8 cellular contexts compared by ENCODE assay signal in genomic region chr15:85707519-85708338, GRCh38.
DNase-seq lines count a peak whose midpoint lies in the region; ATAC-seq lines count a peak whose summit lies in the region.

No MANE protein-coding gene starts in this region.

- peaks cover 55% of the 10 kb centered on the region for H3K4me1 Mint-ChIP-seq in activated naive CD8-positive, alpha-beta T cell treated with anti-CD3 and anti-CD28 coated beads, Interleukin-2, amount 10 ng/mL, durations not matched to agents 7 days and 5 days
- peaks cover 86% of the 10 kb centered on the region for H3K4me1 Mint-ChIP-seq in stimulated activated naive CD8-positive, alpha-beta T cell treated with anti-CD3 and anti-CD28 coated beads, Interleukin-15, amount 100 ng/mL, for 72 hours

- ATAC-seq in GM18870 (IDR thresholded peaks at IDR 0.05; ENCODE audit: unreplicated experiment) (peak; percentile 18), HG03342 (IDR thresholded peaks at IDR 0.05; ENCODE audit: unreplicated experiment) (peak; percentile 14), HG03159 (IDR thresholded peaks at IDR 0.05; ENCODE audit: unreplicated experiment) (no peak)
- ATAC-seq in activated naive CD8-positive, alpha-beta T cell treated with anti-CD3 and anti-CD28 coated beads, Interleukin-2, amount 10 ng/mL, durations not matched to agents 7 days and 5 days (ENCODE audit: low read depth), result peak; percentile 13
- ATAC-seq in stimulated activated naive CD8-positive, alpha-beta T cell treated with anti-CD3 and anti-CD28 coated beads, Interleukin-15, amount 100 ng/mL, for 72 hours, result peak; percentile 37

- H3K36me3 Mint-ChIP-seq in activated naive CD8-positive, alpha-beta T cell treated with anti-CD3 and anti-CD28 coated beads, Interleukin-2, amount 10 ng/mL, durations not matched to agents 7 days and 5 days, result peaks cover 34% of the 10 kb centered on the region

- H3K27ac Mint-ChIP-seq in activated naive CD8-positive, alpha-beta T cell treated with anti-CD3 and anti-CD28 coated beads, Interleukin-2, amount 10 ng/mL, durations not matched to agents 7 days and 5 days, result peak overlapping the region; percentile 94
- peak overlapping the region; percentile 96 for H3K27ac Mint-ChIP-seq in stimulated activated naive CD8-positive, alpha-beta T cell treated with anti-CD3 and anti-CD28 coated beads, Interleukin-15, amount 100 ng/mL, for 72 hours

- peak overlapping the region; percentile 87 for H3K4me3 Mint-ChIP-seq in activated naive CD8-positive, alpha-beta T cell treated with anti-CD3 and anti-CD28 coated beads, Interleukin-2, amount 10 ng/mL, durations not matched to agents 7 days and 5 days
- peak overlapping the region; percentile 83 to 84 for H3K4me3 Mint-ChIP-seq in stimulated activated naive CD8-positive, alpha-beta T cell treated with anti-CD3 and anti-CD28 coated beads, Interleukin-15, amount 100 ng/mL, for 72 hours

- no peaks in the 10 kb centered on the region for H3K27me3 Mint-ChIP-seq in activated naive CD8-positive, alpha-beta T cell treated with anti-CD3 and anti-CD28 coated beads, Interleukin-2, amount 10 ng/mL, durations not matched to agents 7 days and 5 days
- H3K27me3 Mint-ChIP-seq in stimulated activated naive CD8-positive, alpha-beta T cell treated with anti-CD3 and anti-CD28 coated beads, Interleukin-15, amount 100 ng/mL, for 72 hours, result no peaks in the 10 kb centered on the region

- no peak for DNase-seq in activated naive CD8-positive, alpha-beta T cell treated with anti-CD3 and anti-CD28 coated beads, Interleukin-2, amount 10 ng/mL, durations not matched to agents 7 days and 5 days
- peak; percentile 69 for DNase-seq in iris pigment epithelial cell (ENCODE audit: low read depth)
- peak in 1 of 2 donors; percentile 31 for DNase-seq in stimulated activated naive CD8-positive, alpha-beta T cell treated with anti-CD3 and anti-CD28 coated beads, Interleukin-15, amount 100 ng/mL, for 72 hours
- DNase-seq in T-helper 9 cell, result no peak
- DNase-seq in NCI-H748 (lab: John Stamatoyannopoulos, UW; ENCODE audit: unreplicated experiment), result no peak

- no peaks in the 10 kb centered on the region for H3K9me3 Mint-ChIP-seq in activated naive CD8-positive, alpha-beta T cell treated with anti-CD3 and anti-CD28 coated beads, Interleukin-2, amount 10 ng/mL, durations not matched to agents 7 days and 5 days
- no peaks in the 10 kb centered on the region for H3K9me3 Mint-ChIP-seq in stimulated activated naive CD8-positive, alpha-beta T cell treated with anti-CD3 and anti-CD28 coated beads, Interleukin-15, amount 100 ng/mL, for 72 hours

- POLR2A ChIA-PET in activated naive CD8-positive, alpha-beta T cell treated with anti-CD3 and anti-CD28 coated beads, Interleukin-2, amount 10 ng/mL, durations not matched to agents 7 days and 5 days (lab: Charles Lee), result interaction anchor here (1.3 to 6.8 kb wide), 2 partner anchors 16 to 127 kb away, joined by 3 to 101 read pairs; no protein-coding TSS in a partner anchor
